9 cellular contexts compared by ENCODE assay signal in the genomic region with DNA sequence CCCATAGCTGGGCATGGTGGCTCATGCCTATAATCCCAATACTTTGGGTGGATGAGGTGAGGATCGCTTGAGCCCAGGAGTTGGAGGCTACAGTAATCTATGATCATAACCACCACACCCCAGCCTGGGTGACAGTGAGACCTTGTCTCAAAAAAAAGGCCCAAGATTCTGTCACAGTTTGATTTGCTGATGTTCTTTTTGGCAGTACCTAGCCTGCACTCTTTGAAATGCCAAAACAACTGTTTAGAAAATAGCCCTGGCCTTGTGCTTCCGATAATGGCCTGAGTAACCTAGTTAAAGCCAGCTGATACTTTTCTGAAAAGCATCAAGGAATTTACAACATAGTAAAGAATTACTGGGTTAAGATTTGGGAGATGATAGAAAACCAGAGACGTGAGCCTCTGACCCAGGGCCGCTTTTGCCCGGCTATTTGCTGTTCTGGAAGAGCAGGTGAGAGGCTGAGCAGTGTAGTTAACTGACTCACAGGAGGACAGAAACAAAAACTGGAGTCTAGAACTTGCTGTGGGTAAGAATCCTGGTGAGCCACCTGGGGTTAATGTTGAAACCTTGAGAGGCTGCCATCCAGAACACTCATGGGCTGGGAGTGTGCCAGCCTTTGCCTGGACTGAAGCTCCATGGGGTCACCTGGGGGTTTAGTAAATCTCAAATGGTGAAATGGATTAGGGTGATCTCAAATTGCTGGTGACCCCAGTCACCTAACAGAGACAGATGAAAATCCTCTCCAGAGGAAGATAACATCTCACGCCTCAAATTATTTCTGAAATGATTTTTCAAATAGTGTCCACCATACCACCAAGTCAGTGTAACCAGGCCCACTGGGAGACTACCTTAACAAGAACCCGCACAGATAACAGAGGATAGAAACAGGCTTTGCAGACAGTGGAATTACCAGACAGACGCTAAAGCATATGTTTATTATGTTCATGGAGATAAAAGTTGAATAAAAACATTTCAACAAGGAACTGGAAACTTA. TPM values are rescaled to one million over a fixed set of nuclear protein-coding genes. Genes with fewer than 3 reads are reported as not detected.
A peak's percentile ranks its signal among the peaks of the same experiment; 100 is the strongest.
DNase-seq lines count a peak whose midpoint lies in the region; ATAC-seq and TF ChIP-seq lines count a peak whose summit lies in the region.
"Had no signal": no experiment of that assay in that cellular context is flagged by ENCODE, and none has a peak within 500 bp of the region (broad histone marks: within the 10 kb centered on the region; RNA-seq: fewer than 3 reads in every experiment).

No MANE protein-coding gene starts in this region.

- POLR2A ChIA-PET in HEK293T (lab: Yijun Ruan, JAX), result no interaction called here

- CTCF ChIA-PET in HEK293T (lab: Yijun Ruan, JAX), result interaction anchor here (0.6 to 1.6 kb wide), 9 partner anchors 8 to 501 kb away, joined by 3 to 6 read pairs (median 4); no protein-coding TSS in a partner anchor

- H3K9me3 ChIP-seq in SK-N-MC (ENCODE audit: low read depth, low read length) (no peaks in the 10 kb centered on the region), prostate gland (no peaks in the 10 kb centered on the region)
- H3K9me3 ChIP-seq in effector memory CD4-positive, alpha-beta T cell (ENCODE audit: control insufficient read depth, low read length), result no peaks in the 10 kb centered on the region

- peak overlapping the region; percentile 27; the same call in 1 of the 2 replicates for H3K27ac ChIP-seq in SK-N-MC
- no peak overlapping the region for H3K27ac ChIP-seq in foreskin keratinocyte
- peak overlapping the region; percentile 1 to 35 for H3K27ac ChIP-seq in prostate gland
- no peak overlapping the region for H3K27ac ChIP-seq in effector memory CD4-positive, alpha-beta T cell (ENCODE audit: insufficient read depth, low read length, poor library complexity, severe bottlenecking)

- TF ChIP-seq CTCF in foreskin keratinocyte (conservative IDR thresholded peaks at IDR 0.05) (no peak), prostate gland (IDR thresholded peaks at IDR 0.05) (no peak)

- H3K4me1 ChIP-seq in foreskin keratinocyte (peaks cover 15% of the 10 kb centered on the region), prostate gland (replicated peaks) (peaks cover 4% of the 10 kb centered on the region)
- H3K4me1 ChIP-seq in effector memory CD4-positive, alpha-beta T cell (ENCODE audit: control insufficient read depth, insufficient read depth, low read length, poor library complexity, severe bottlenecking), result no peaks in the 10 kb centered on the region

- no peak overlapping the region for H3K4me3 ChIP-seq in SK-N-MC
- no peak overlapping the region for H3K4me3 ChIP-seq in prostate gland
- no peak overlapping the region for H3K4me3 ChIP-seq in effector memory CD4-positive, alpha-beta T cell (ENCODE audit: insufficient read depth, low read depth, low read length, poor library complexity, severe bottlenecking)

- peak; percentile 49 for ATAC-seq in foreskin keratinocyte

- intact Hi-C loops in prostate gland (cut with DNase I), result no loop called here

- H3K27me3 ChIP-seq in foreskin keratinocyte (no peaks in the 10 kb centered on the region), prostate gland (replicated peaks; ENCODE audit: insufficient read depth) (no peaks in the 10 kb centered on the region)
- H3K27me3 ChIP-seq in effector memory CD4-positive, alpha-beta T cell (replicated peaks; ENCODE audit: control insufficient read depth, insufficient read depth, low read length, poor library complexity, severe bottlenecking), result no peaks in the 10 kb centered on the region

- peak overlapping the region; percentile 43 for H3K9ac ChIP-seq in SK-N-MC (ENCODE audit: insufficient read length)

- DNase-seq in HK-2 (ENCODE audit: unreplicated experiment) (peak; percentile 6), SK-N-MC (ENCODE audit: low read depth, low spot score) (no peak), foreskin keratinocyte (peak in 1 of 2 donors; percentile 52), prostate gland (ENCODE audit: low spot score) (no peak), mesenteric fat pad (ENCODE audit: low spot score) (no peak), HEK293T (ENCODE audit: extremely low spot score) (no peak)
- no peak for DNase-seq in effector memory CD4-positive, alpha-beta T cell
- DNase-seq: activated CD4-positive, CD25-positive, alpha-beta regulatory T cell treated with anti-CD3 and anti-CD28 coated beads, Interleukin-2, amount 50 U/mL, for 72 hours; stimulated activated CD4-positive, alpha-beta T cell treated with anti-CD3 and anti-CD28 coated beads, Interleukin-4, amount 100 ng/mL, for 1 hour had no signal

- no peak for TF ChIP-seq POLR2A in prostate gland (IDR thresholded peaks at IDR 0.05)

- WGBS in prostate gland, result 66% methylated on average over 8 of the region's 8 CpGs

- H3K36me3 ChIP-seq in SK-N-MC (ENCODE audit: insufficient read depth, low read length), result no peaks in the 10 kb centered on the region
- H3K36me3 ChIP-seq in prostate gland, result no peaks in the 10 kb centered on the region
- H3K36me3 ChIP-seq in effector memory CD4-positive, alpha-beta T cell (ENCODE audit: control insufficient read depth, insufficient read depth, low read length), result no peaks in the 10 kb centered on the region

TF ChIP-seq in HEK293T, 16 proteins besides CTCF, POLR2A, EP300 and RAD21:
- TF ChIP-seq HDGF (IDR thresholded peaks at IDR 0.05; ENCODE audit: borderline replicate concordance), result no peak
- TF ChIP-seq FOXM1 (IDR thresholded peaks at IDR 0.05; ENCODE audit: borderline replicate concordance), result no peak
- no peak for TF ChIP-seq L3MBTL2 (conservative IDR thresholded peaks at IDR 0.05)
- no peak for TF ChIP-seq NFRKB (IDR thresholded peaks at IDR 0.05)

RNA-seq across cellular contexts. Expression of gene GALNT11, which starts 51.8 kb away (rescaled TPM):
- total RNA-seq in foreskin keratinocyte (25.5 and 29.4 TPM in 2 replicates), prostate gland (10 to 100 TPM; 50.3 to 76.2 TPM), mesenteric fat pad (32.5 TPM)
- 12.9 and 15.7 TPM in 2 replicates for polyA plus RNA-seq in foreskin keratinocyte

Comparison
In these comparisons a context has a peak if more than half of its experiments do, and no peak if none do; other contexts are left out.
1. H3K27ac ChIP-seq: peak in SK-N-MC (single experiment) and prostate gland (2 of 2); none in foreskin keratinocyte (single experiment) and effector memory CD4-positive, alpha-beta T cell (single experiment).